Comparison of ENCODE assay signal across 8 cellular contexts in genomic region chr12:93571360-93571853, GRCh38. TPM values are rescaled to one million over a fixed set of nuclear protein-coding genes. Genes with fewer than 3 reads are reported as not detected.
DNase-seq lines count a peak whose midpoint lies in the region; ATAC-seq and TF ChIP-seq lines count a peak whose summit lies in the region.

No MANE protein-coding gene starts in this region.

- peak overlapping the region; percentile 61 for H2BK5ac ChIP-seq in IMR-90 (ENCODE audit: low read depth, low read length, poor library complexity, severe bottlenecking)

- 0 out of 2 replicates have a peak, but pooled peaks cover 4% of the 10 kb centered on the region for H3K9me1 ChIP-seq in IMR-90 (ENCODE audit: insufficient read depth, low read length)

- peak overlapping the region; percentile 5; the same call in 1 of the 2 replicates for H4K91ac ChIP-seq in IMR-90 (ENCODE audit: insufficient read depth, low read depth, low read length)

- DNase-seq in AG08395 (ENCODE audit: low spot score) (peak; percentile 41), IMR-90 (peak; percentile 55), T follicular helper cell (ENCODE audit: low read depth) (peak; percentile 42), amygdala (lab: John Stamatoyannopoulos, UW) (peak in 30 of 56 donors; percentile 9 to 58 (median 35)), hepatocyte (ENCODE audit: low spot score) (peak; percentile 78), gastrocnemius medialis (peak; percentile 16 to 27)

- H3K79me1 ChIP-seq in IMR-90 (ENCODE audit: low read depth in 1 of 2, low read length in 2 of 2) = peaks cover 14 to 41% of the 10 kb centered on the region in 2 experiments; a peak in 3 of 4 replicates

- BruUV-seq in IMR-90 (replicated peaks; lab: Mats Ljungman, UMichigan) = no TSS peak

- no peaks in the 10 kb centered on the region for H3K9me2 ChIP-seq in hepatocyte (replicated peaks; ENCODE audit: insufficient read depth)

- H3K4me1 ChIP-seq in IMR-90 (ENCODE audit: control insufficient read depth, insufficient read depth, low read length) (no peaks in the 10 kb centered on the region), hepatocyte (ENCODE audit: insufficient read depth) (peaks cover 12% of the 10 kb centered on the region), gastrocnemius medialis (peaks cover 5 to 28% of the 10 kb centered on the region in 2 donors)

- peak overlapping the region; percentile 28; the same call in 1 of the 2 replicates for H3K4ac ChIP-seq in IMR-90 (ENCODE audit: low read depth, low read length)

- no peak overlapping the region for H3K18ac ChIP-seq in IMR-90 (ENCODE audit: low read depth, low read length)

- no peak overlapping the region for H2BK15ac ChIP-seq in IMR-90 (ENCODE audit: low read depth, low read length)

- peak overlapping the region; percentile 71; the same call in 1 of the 2 replicates for H3K14ac ChIP-seq in IMR-90 (replicated peaks; ENCODE audit: low read depth, low read length)

- ATAC-seq in GM19324 (IDR thresholded peaks at IDR 0.05; ENCODE audit: low FRiP score, unreplicated experiment) (peak; percentile 8), IMR-90 (ENCODE audit: low read depth) (peak; percentile 30), gastrocnemius medialis (no peak), HG03565 (IDR thresholded peaks at IDR 0.05; ENCODE audit: unreplicated experiment) (no peak)

- intact Hi-C loops in IMR-90 (cut with micrococcal nuclease) (loop anchor here (5.0 to 10.0 kb wide), 2 partner anchors 106 to 323 kb away; partner anchors contain the start of gene CRADD), gastrocnemius medialis (cut with DNase I; ENCODE audit: low total_unique reads) (loop anchor here (2.0 to 10.0 kb wide), 4 partner anchors 19 to 503 kb away; no protein-coding TSS in a partner anchor)

- H3K79me2 ChIP-seq in hepatocyte = peaks cover 27% of the 10 kb centered on the region

- peak overlapping the region in 1 of 2 experiments; percentile 0; a peak in 1 of 4 replicates for H4K8ac ChIP-seq in IMR-90 (ENCODE audit: low read depth in 2 of 2, low read length in 2 of 2)

- peak overlapping the region; percentile 59 for H3K27ac ChIP-seq in IMR-90 (ENCODE audit: insufficient read depth, low read length)
- peak overlapping the region; percentile 86 for H3K27ac ChIP-seq in hepatocyte
- H3K27ac ChIP-seq in gastrocnemius medialis = peak overlapping the region; percentile 76 to 89 (median 83)

- CTCF ChIA-PET in IMR-90 (lab: Yijun Ruan, JAX) = interaction anchor here (3.4 kb wide), 1 partner anchor 529 kb away, joined by 41 read pairs; no protein-coding TSS in a partner anchor

- no peak overlapping the region for H4K5ac ChIP-seq in IMR-90 (ENCODE audit: low read depth, low read length)

- TF ChIP-seq CTCF in IMR-90 (conservative IDR thresholded peaks at IDR 0.05; ENCODE audit: low read depth, low read length) = peak; percentile 24
- peak; percentile 41 for TF ChIP-seq CTCF in hepatocyte (IDR thresholded peaks at IDR 0.05; ENCODE audit: poor library complexity)
- TF ChIP-seq CTCF in gastrocnemius medialis (IDR thresholded peaks at IDR 0.05 in 4 of 5, conservative IDR thresholded peaks at IDR 0.05 in 1 of 5) = peak in 1 of 5 experiments; percentile 49

- H3K27me3 ChIP-seq in IMR-90 (ENCODE audit: control insufficient read depth, insufficient read depth, low read length) = no peaks in the 10 kb centered on the region
- H3K27me3 ChIP-seq in hepatocyte = peaks cover 14% of the 10 kb centered on the region
- H3K27me3 ChIP-seq in gastrocnemius medialis = peaks cover 11 to 28% (median 18%) of the 10 kb centered on the region in 3 donors

- no peak overlapping the region for H3K23ac ChIP-seq in IMR-90 (ENCODE audit: low read depth, low read length)

- TF ChIP-seq POLR2A in IMR-90 (IDR thresholded peaks at IDR 0.05; ENCODE audit: low read depth, low read length) (no peak), gastrocnemius medialis (IDR thresholded peaks at IDR 0.05) (no peak)

- H3K4me2 ChIP-seq in IMR-90 (ENCODE audit: low read depth, low read length) (peak overlapping the region; percentile 3), hepatocyte (peak overlapping the region; percentile 100)

- TF ChIP-seq RAD21 in IMR-90 (IDR thresholded peaks at IDR 0.05; ENCODE audit: low read length) = no peak

- no peak overlapping the region for H2BK20ac ChIP-seq in IMR-90 (ENCODE audit: low read depth, low read length)

- in situ Hi-C loops in IMR-90 (cut with MboI; ENCODE audit: low sequenced_read_pairs) (loop anchor here (10.0 kb wide), 1 partner anchor 413 kb away; no protein-coding TSS in a partner anchor), gastrocnemius medialis (cut with MboI; ENCODE audit: low sequenced_read_pairs in 4 of 4) (loop anchor here in 3 of 4 donors (10.0 to 25.0 kb wide), 3 partner anchors 103 to 416 kb away; partner anchors contain the start of gene CRADD (in 2 of the 3))

- peak overlapping the region; percentile 76 for H3K4me3 ChIP-seq in IMR-90 (ENCODE audit: insufficient read depth, low read depth, low read length)
- H3K4me3 ChIP-seq in hepatocyte = peak overlapping the region; percentile 88
- H3K4me3 ChIP-seq in gastrocnemius medialis = peak overlapping the region; percentile 77 to 96 (median 85)

- dilution Hi-C loops in IMR-90 (cut with HindIII; ENCODE audit: low sequenced_read_pairs, unreplicated experiment) = no loop called here

- H2AK9ac ChIP-seq in IMR-90 (replicated peaks; ENCODE audit: low read depth, low read length, poor library complexity) = no peak overlapping the region

- H4K20me1 ChIP-seq in IMR-90 (ENCODE audit: insufficient read depth, low read length) (peaks cover 4% of the 10 kb centered on the region; the same call in 1 of the 2 replicates), hepatocyte (ENCODE audit: insufficient read depth, poor library complexity, severe bottlenecking) (no peaks in the 10 kb centered on the region)

- H3K9ac ChIP-seq in IMR-90 (ENCODE audit: low read depth, low read length) = peak overlapping the region; percentile 47

- POLR2A ChIA-PET in IMR-90 (lab: Charles Lee; ENCODE audit: unreplicated experiment) = interaction anchor here (0.6 kb wide), 1 partner anchor 138 kb away, joined by 4 read pairs; no protein-coding TSS in a partner anchor

- H3K9me3 ChIP-seq in IMR-90 (ENCODE audit: control insufficient read depth, insufficient read depth, low read length) = no peaks in the 10 kb centered on the region
- no peaks in the 10 kb centered on the region for H3K9me3 ChIP-seq in hepatocyte (ENCODE audit: low read depth)
- H3K9me3 ChIP-seq in gastrocnemius medialis = no peaks in the 10 kb centered on the region

- H2BK120ac ChIP-seq in IMR-90 (ENCODE audit: low read depth, low read length) = peak overlapping the region; percentile 4; the same call in 1 of the 2 replicates

- H3K56ac ChIP-seq in IMR-90 (ENCODE audit: extremely low read depth, insufficient read depth, low read length) = no peak overlapping the region

- H2AFZ ChIP-seq in IMR-90 (replicated peaks; ENCODE audit: low read length, poor library complexity) = peak overlapping the region; percentile 88
- peak overlapping the region; percentile 85 for H2AFZ ChIP-seq in hepatocyte

- peaks cover under 1% of the 10 kb centered on the region; the same call in 1 of the 2 replicates for H3K36me3 ChIP-seq in IMR-90 (ENCODE audit: control insufficient read depth, insufficient read depth, low read length)
- no peaks in the 10 kb centered on the region for H3K36me3 ChIP-seq in hepatocyte (replicated peaks; ENCODE audit: insufficient read depth, low read depth)
- no peaks in the 10 kb centered on the region for H3K36me3 ChIP-seq in gastrocnemius medialis

- WGBS in IMR-90 (ENCODE audit: extremely low coverage in 2 of 2, insufficient read length in 1 of 2), 2 experiments = 0% methylated on average over 2 of the region's 38 CpGs; no CpG with 5 or more reads in 1 of the 2 experiments
- 0% methylated on average over 21 of the region's 38 CpGs for WGBS in hepatocyte (ENCODE audit: low lambda C conversion rate, missing lambda C conversion rate)

- peak overlapping the region; percentile 36; the same call in 1 of the 2 replicates for H2AK5ac ChIP-seq in IMR-90 (ENCODE audit: low read depth, low read length)

TF ChIP-seq in IMR-90, 13 proteins besides CTCF, POLR2A, EP300 and RAD21:
- TF ChIP-seq MAZ (IDR thresholded peaks at IDR 0.05; ENCODE audit: borderline replicate concordance, low read depth, low read length) (0 out of 2 replicates have a peak, but pooled peaks have one; percentile 30), RCOR1 (IDR thresholded peaks at IDR 0.05; ENCODE audit: insufficient replicate concordance, low read length) (no peak)

RNA-seq across cellular contexts. Expression of gene SOCS2, which starts 1.1 kb away (rescaled TPM):
- 12.0 and 19.4 TPM in 2 replicates for total RNA-seq in IMR-90 (2012; rRNA removed)
- 12.4 and 13.5 TPM in 2 replicates for polyA plus RNA-seq in IMR-90 (2012; rRNA removed)
- 8.8 and 13.5 TPM in 2 replicates for polyA plus RNA-seq in IMR-90 (2012; cell fraction: cytosol; rRNA removed)
- polyA plus RNA-seq in IMR-90 (2012; cell fraction: nucleus; rRNA removed; ENCODE audit: low replicate concordance) = 17.3 and 33.3 TPM in 2 replicates
- total RNA-seq in hepatocyte = 26.2 and 33.4 TPM in 2 replicates
- polyA plus RNA-seq in hepatocyte = 30.9 and 38.6 TPM in 2 replicates
- total RNA-seq in gastrocnemius medialis = 10 to 100 TPM in 1 of 4 donors, 1 to 10 TPM in 3; 4.3 to 14.9 (median 5.3) TPM

Comparison
In these comparisons a context has a peak if more than half of its experiments do, and no peak if none do; other contexts are left out.
1. DNase-seq: peak in every context shown above with its lines; median percentile 78 in hepatocyte; 55 in IMR-90; 42 in T follicular helper cell; 41 in AG08395; 35 in amygdala; 22 in gastrocnemius medialis.
2. ATAC-seq: peak in GM19324 (single experiment) and IMR-90 (single experiment); none in gastrocnemius medialis (0 of 2) and HG03565 (single experiment).
3. Peak in every context shown above with its lines, with median percentiles within 50 percentile points of each other: H3K27ac ChIP-seq and H3K4me3 ChIP-seq.